1 cellular context compared by ENCODE assay signal in genomic region chr2:54476852-54477251, GRCh38.
A peak's percentile ranks its signal among the peaks of the same experiment; 100 is the strongest.
TF ChIP-seq lines count a peak whose summit lies in the region.

No MANE protein-coding gene starts in this region.

TF ChIP-seq in HEK293, 187 proteins besides CTCF, POLR2A, EP300 and RAD21 (continued from another document and continues in another):
- no peak for TF ChIP-seq REST (tag by site-specific recombination; IDR thresholded peaks at IDR 0.05)
- no peak for TF ChIP-seq ZNF488 (tag by site-specific recombination; IDR thresholded peaks at IDR 0.05)
- no peak for TF ChIP-seq ZNF529 (tag by site-specific recombination; IDR thresholded peaks at IDR 0.05; ENCODE audit: insufficient replicate concordance)
- no peak for TF ChIP-seq ATF2 (tag by site-specific recombination; IDR thresholded peaks at IDR 0.05; ENCODE audit: low read depth)
- no peak for TF ChIP-seq ZNF704 (tag by site-specific recombination; IDR thresholded peaks at IDR 0.05)
- no peak for TF ChIP-seq ZNF514 (tag by site-specific recombination; IDR thresholded peaks at IDR 0.05)
- TF ChIP-seq HOXD13 (CRISPR knock-in tag; IDR thresholded peaks at IDR 0.05; ENCODE audit: borderline replicate concordance): no peak
- TF ChIP-seq ZNF768 (tag by site-specific recombination; IDR thresholded peaks at IDR 0.05): no peak
- TF ChIP-seq KLF9 (tag by site-specific recombination; IDR thresholded peaks at IDR 0.05; ENCODE audit: low read depth): no peak
- TF ChIP-seq ZNF148 (tag by site-specific recombination; IDR thresholded peaks at IDR 0.05; ENCODE audit: borderline replicate concordance): no peak
- peak; percentile 57 for TF ChIP-seq ZNF510 (tag by site-specific recombination; IDR thresholded peaks at IDR 0.05; ENCODE audit: insufficient replicate concordance)
- TF ChIP-seq ZFP37 (tag by site-specific recombination; IDR thresholded peaks at IDR 0.05): no peak
- no peak for TF ChIP-seq ZNF513 (tag by site-specific recombination; IDR thresholded peaks at IDR 0.05)
- TF ChIP-seq ZNF132 (tag by site-specific recombination; IDR thresholded peaks at IDR 0.05; ENCODE audit: borderline replicate concordance): no peak
- TF ChIP-seq ZNF48 (tag by site-specific recombination; IDR thresholded peaks at IDR 0.05): no peak
- TF ChIP-seq ZNF223 (tag by site-specific recombination; IDR thresholded peaks at IDR 0.05): no peak
- TF ChIP-seq ZNF518A (tag by site-specific recombination; conservative IDR thresholded peaks at IDR 0.05; ENCODE audit: low read depth): no peak
- TF ChIP-seq ZNF621 (tag by site-specific recombination; IDR thresholded peaks at IDR 0.05): no peak
- no peak for TF ChIP-seq ZNF658 (tag by site-specific recombination; IDR thresholded peaks at IDR 0.05)
- TF ChIP-seq ZNF521 (tag by site-specific recombination; IDR thresholded peaks at IDR 0.05): no peak
- TF ChIP-seq ZNF16 (tag by site-specific recombination; IDR thresholded peaks at IDR 0.05; ENCODE audit: low read depth): no peak
- TF ChIP-seq ZNF555 (tag by site-specific recombination; conservative IDR thresholded peaks at IDR 0.05): no peak
- no peak for TF ChIP-seq KLF16 (tag by site-specific recombination; IDR thresholded peaks at IDR 0.05)
- TF ChIP-seq ZSCAN5A (tag by site-specific recombination; IDR thresholded peaks at IDR 0.05): no peak
- TF ChIP-seq ZNF747 (tag by site-specific recombination; IDR thresholded peaks at IDR 0.05): no peak
- TF ChIP-seq FEZF1 (tag by site-specific recombination; IDR thresholded peaks at IDR 0.05): peak; percentile 40
- peak; percentile 95 for TF ChIP-seq PRDM6 (tag by site-specific recombination; IDR thresholded peaks at IDR 0.05)
- no peak for TF ChIP-seq ZNF76 (tag by site-specific recombination; IDR thresholded peaks at IDR 0.05; ENCODE audit: borderline replicate concordance, low read depth)
- TF ChIP-seq ZNF600 (tag by site-specific recombination; IDR thresholded peaks at IDR 0.05): no peak
- no peak for TF ChIP-seq ZNF335 (tag by site-specific recombination; conservative IDR thresholded peaks at IDR 0.05)
- peak; percentile 28; the same call in 1 of the 2 replicates for TF ChIP-seq PRDM4 (tag by site-specific recombination; IDR thresholded peaks at IDR 0.05)
- no peak for TF ChIP-seq ZNF311 (tag by site-specific recombination; IDR thresholded peaks at IDR 0.05; ENCODE audit: borderline replicate concordance)
- TF ChIP-seq ZNF560 (tag by site-specific recombination; IDR thresholded peaks at IDR 0.05; ENCODE audit: borderline replicate concordance): no peak
- TF ChIP-seq ZBTB7A (tag by site-specific recombination; IDR thresholded peaks at IDR 0.05; ENCODE audit: low read depth): no peak
- TF ChIP-seq YY1 (tag by site-specific recombination; IDR thresholded peaks at IDR 0.05): no peak
- TF ChIP-seq SP2 (tag by site-specific recombination; IDR thresholded peaks at IDR 0.05): no peak
- TF ChIP-seq SETDB1 (IDR thresholded peaks at IDR 0.05; ENCODE audit: insufficient read length, low read length): no peak
